Comparison of ENCODE assay signal across 8 cellular contexts in genomic region chr12:106903241-106903950, GRCh38. TPM values are rescaled to one million over a fixed set of nuclear protein-coding genes. Genes with fewer than 3 reads are reported as not detected.
DNase-seq lines count a peak whose midpoint lies in the region; ATAC-seq and TF ChIP-seq lines count a peak whose summit lies in the region.

No MANE protein-coding gene starts in this region.

- 4 to 6% methylated on average over 28 of the region's 28 CpGs for WGBS in heart right ventricle, 2 donors

- no peak for TF ChIP-seq CTCF in heart right ventricle (IDR thresholded peaks at IDR 0.05)
- no peak for TF ChIP-seq CTCF in upper lobe of right lung (IDR thresholded peaks at IDR 0.05)

- no peaks in the 10 kb centered on the region for H3K9me3 ChIP-seq in heart right ventricle
- H3K9me3 ChIP-seq in upper lobe of right lung, result no peaks in the 10 kb centered on the region

- H3K9me3 Mint-ChIP-seq in activated naive CD4-positive, alpha-beta T cell treated with anti-CD3 and anti-CD28 coated beads, Interleukin-2, amount 50 U/mL, for 72 hours, result no peaks in the 10 kb centered on the region

- no peaks in the 10 kb centered on the region for H3K36me3 Mint-ChIP-seq in activated naive CD4-positive, alpha-beta T cell treated with anti-CD3 and anti-CD28 coated beads, Interleukin-2, amount 50 U/mL, for 72 hours

- no peak overlapping the region for H3K27ac Mint-ChIP-seq in activated naive CD4-positive, alpha-beta T cell treated with anti-CD3 and anti-CD28 coated beads, Interleukin-2, amount 50 U/mL, for 72 hours

- intact Hi-C loops in heart right ventricle (cut with DNase I), result no loop called here
- intact Hi-C loops in upper lobe of right lung (cut with DNase I), result no loop called here

- in situ Hi-C loops in SK-MEL-5 (cut with HindIII; ENCODE audit: low pct_unique_long_range_greater_than_20kb, low sequenced_read_pairs), result loop anchor here (25.0 kb wide), 1 partner anchor 516 kb away; no protein-coding TSS in a partner anchor

- peak overlapping the region in 9 of 10 donors; percentile 4 to 65 (median 51) for H3K4me3 ChIP-seq in heart right ventricle
- H3K4me3 ChIP-seq in rectal smooth muscle tissue (ENCODE audit: low read length), result peak overlapping the region; percentile 58
- peak overlapping the region; percentile 43 for H3K4me3 ChIP-seq in upper lobe of right lung

- peaks cover 0 to 100% (median 5%) of the 10 kb centered on the region in 7 donors for H3K27me3 ChIP-seq in heart right ventricle
- no peaks in the 10 kb centered on the region for H3K27me3 ChIP-seq in rectal smooth muscle tissue (ENCODE audit: control insufficient read depth, insufficient read depth, low read length)
- peaks cover 14% of the 10 kb centered on the region for H3K27me3 ChIP-seq in upper lobe of right lung

- peak; percentile 68 for DNase-seq in SK-MEL-5 (ENCODE audit: low read depth, low spot score)
- DNase-seq in activated naive CD4-positive, alpha-beta T cell treated with anti-CD3 and anti-CD28 coated beads, Interleukin-2, amount 50 U/mL, for 72 hours (ENCODE audit: low spot score in 2 of 2), result peak in 1 of 2 donors; percentile 80
- DNase-seq in heart right ventricle, result peak; percentile 69 to 72
- DNase-seq in upper lobe of right lung, result peak; percentile 92

- H3K27ac ChIP-seq in heart right ventricle (no peak overlapping the region), rectal smooth muscle tissue (ENCODE audit: low read depth, low read length) (no peak overlapping the region), upper lobe of right lung (no peak overlapping the region)

- H3K4me1 ChIP-seq in heart right ventricle, result peaks cover 0 to 13% (median 9%) of the 10 kb centered on the region in 9 donors
- H3K4me1 ChIP-seq in rectal smooth muscle tissue (ENCODE audit: control insufficient read depth, insufficient read depth, low read length), result no peaks in the 10 kb centered on the region
- H3K4me1 ChIP-seq in upper lobe of right lung, result peaks cover 4% of the 10 kb centered on the region

- ATAC-seq in GM18907 (IDR thresholded peaks at IDR 0.05; ENCODE audit: unreplicated experiment), result peak; percentile 74
- ATAC-seq in HG03159 (IDR thresholded peaks at IDR 0.05; ENCODE audit: unreplicated experiment), result peak; percentile 75
- ATAC-seq in activated naive CD4-positive, alpha-beta T cell treated with anti-CD3 and anti-CD28 coated beads, Interleukin-2, amount 50 U/mL, for 72 hours, result peak; percentile 91 to 100
- ATAC-seq in heart right ventricle, result peak; percentile 86 to 96 (median 92)
- peak; percentile 99 for ATAC-seq in upper lobe of right lung
- ATAC-seq in GM18519 (IDR thresholded peaks at IDR 0.05; ENCODE audit: low FRiP score, unreplicated experiment), result no peak

- no peaks in the 10 kb centered on the region for H3K36me3 ChIP-seq in heart right ventricle
- no peaks in the 10 kb centered on the region for H3K36me3 ChIP-seq in rectal smooth muscle tissue (ENCODE audit: control insufficient read depth, insufficient read depth, low read length)
- H3K36me3 ChIP-seq in upper lobe of right lung, result no peaks in the 10 kb centered on the region

- no peak overlapping the region for H3K9ac ChIP-seq in rectal smooth muscle tissue (ENCODE audit: low read length)

RNA-seq across cellular contexts. Expression of gene TMEM263, which starts 52.3 kb away (rescaled TPM):
- total RNA-seq in SK-MEL-5 (2014; rRNA removed; shearing (Covaris generic)), result 42.7 and 44.1 TPM in 2 replicates
- polyA plus RNA-seq in SK-MEL-5 (2015; cell fraction: cytosol; rRNA removed), result 34.8 and 49.8 TPM in 2 replicates
- 23.9 and 39.5 TPM in 2 replicates for polyA plus RNA-seq in SK-MEL-5 (2015; cell fraction: nucleus; rRNA removed)
- 10 to 100 TPM; 31.9 to 46.5 TPM for total RNA-seq in activated naive CD4-positive, alpha-beta T cell treated with anti-CD3 and anti-CD28 coated beads, Interleukin-2, amount 50 U/mL, for 72 hours
- total RNA-seq in heart right ventricle, result 10 to 100 TPM; 31.1 to 47.5 (median 37.0) TPM
- 10 to 100 TPM; 15.1 to 22.7 TPM for polyA plus RNA-seq in heart right ventricle
- total RNA-seq in upper lobe of right lung, result 32.6 TPM
